ENCODE assay signal across 8 cellular contexts in the genomic region with DNA sequence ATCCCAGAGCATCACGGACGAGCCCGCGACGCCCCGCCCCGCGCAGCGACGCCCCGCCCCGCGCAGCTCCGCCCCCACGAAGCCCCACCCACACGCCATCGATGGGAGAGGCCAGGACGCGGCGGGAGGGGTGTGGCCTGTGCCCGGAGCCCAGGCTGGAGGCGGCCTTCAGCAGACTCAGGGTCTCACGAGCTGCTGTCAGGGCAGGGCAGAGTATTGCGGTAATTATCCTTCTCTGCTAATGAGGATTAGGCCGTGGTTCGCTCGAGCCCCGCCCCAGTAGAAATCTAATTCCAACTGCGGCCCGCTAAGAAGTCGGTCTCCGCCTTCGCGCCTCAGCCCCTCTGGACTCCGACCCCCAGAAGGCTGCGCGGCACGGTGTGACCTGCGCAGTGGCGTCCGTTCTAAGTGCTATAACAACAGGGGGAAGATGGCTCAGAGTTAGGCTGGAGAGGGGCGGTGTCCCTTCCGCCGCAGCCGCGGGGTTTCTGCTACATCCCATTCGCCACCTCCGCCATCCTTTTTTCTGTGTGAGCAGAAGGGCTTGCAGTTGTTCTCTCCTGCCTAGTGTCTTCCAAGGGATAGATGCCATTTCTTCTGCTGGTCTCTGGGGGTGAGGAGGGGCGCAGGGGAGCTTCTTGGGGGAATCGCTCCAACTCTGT. TPM values are rescaled to one million over a fixed set of nuclear protein-coding genes. Genes with fewer than 3 reads are reported as not detected.
DNase-seq lines count a peak whose midpoint lies in the region; ATAC-seq and TF ChIP-seq lines count a peak whose summit lies in the region.

No MANE protein-coding gene starts in this region.

- peaks cover 0 to 22% (median 11%) of the 10 kb centered on the region in 4 donors for H3K4me1 ChIP-seq in right lobe of liver

- H3K4me3 ChIP-seq in right lobe of liver: peak overlapping the region; percentile 78 to 91 (median 89)

- H3K4me1 Mint-ChIP-seq in CD14-positive monocyte: peaks cover 34% of the 10 kb centered on the region

- peak; percentile 97 for ATAC-seq in GM19395 (IDR thresholded peaks at IDR 0.05; ENCODE audit: unreplicated experiment)
- ATAC-seq in HG03558 (IDR thresholded peaks at IDR 0.05; ENCODE audit: extremely low read depth, unreplicated experiment): peak; percentile 86
- peak; percentile 98 to 99 (median 98) for ATAC-seq in right lobe of liver

- intact Hi-C loops in CD14-positive monocyte (cut with micrococcal nuclease) (loop anchor here (2.0 to 10.0 kb wide), 5 partner anchors 44 to 568 kb away; partner anchors contain the start of genes BBS9 (in 2 of the 2), KBTBD2 (in 2 of the 2), AVL9 (in 1 of the 2) and LSM5 (in 1 of the 2)), right lobe of liver (cut with DNase I) (no loop called here)

- TF ChIP-seq POLR2A in right lobe of liver (IDR thresholded peaks at IDR 0.05): peak; percentile 25

- TF ChIP-seq CTCF in CD14-positive monocyte (IDR thresholded peaks at IDR 0.05) (no peak), right lobe of liver (IDR thresholded peaks at IDR 0.05) (no peak)

- no peaks in the 10 kb centered on the region for H3K27me3 ChIP-seq in right lobe of liver

- H3K9me3 Mint-ChIP-seq in CD14-positive monocyte: peaks cover 4 to 14% (median 9%) of the 10 kb centered on the region in 7 donors

- 3% methylated on average over 24 of the region's 50 CpGs for WGBS in right lobe of liver (ENCODE audit: insufficient coverage, low coverage, low lambda C conversion rate, missing lambda C conversion rate)

- peak overlapping the region; percentile 83 to 87 (median 85) for H3K27ac ChIP-seq in right lobe of liver

- peak overlapping the region; percentile 88 to 92 for H3K4me3 Mint-ChIP-seq in CD14-positive monocyte

- H3K9me3 ChIP-seq in right lobe of liver: no peaks in the 10 kb centered on the region

- H3K36me3 Mint-ChIP-seq in CD14-positive monocyte: peaks cover 5 to 6% of the 10 kb centered on the region in 2 donors

- peak overlapping the region; percentile 84 to 94 (median 93) for H3K27ac Mint-ChIP-seq in CD14-positive monocyte

- DNase-seq in CD14-positive monocyte (ENCODE audit: low spot score) (peak; percentile 88), NCI-H748 (lab: John Stamatoyannopoulos, UW; ENCODE audit: unreplicated experiment) (peak; percentile 97), dermis microvascular lymphatic vessel endothelial cell (ENCODE audit: low read depth in 2 of 2) (peak; percentile 81 to 94), right lobe of liver (peak; percentile 96 to 97 (median 97))
- peak; percentile 87 to 88 for DNase-seq in activated CD4-positive, alpha-beta T cell treated with anti-CD3 and anti-CD28 coated beads, Interleukin-2, amount 50 U/mL, for 4 hours
- peak; percentile 91 for DNase-seq in stimulated activated CD4-positive, alpha-beta T cell treated with anti-CD3 and anti-CD28 coated beads, Interleukin-4, amount 100 ng/mL, for 24 hours

- H3K36me3 ChIP-seq in right lobe of liver: no peaks in the 10 kb centered on the region

- H3K27me3 Mint-ChIP-seq in CD14-positive monocyte (ENCODE audit: low read depth in 3 of 3): peaks cover 0 to 1% (median 1%) of the 10 kb centered on the region in 3 donors

RNA-seq across cellular contexts. Expression of gene NT5C3A, which starts 0.3 kb away (rescaled TPM):
- polyA plus RNA-seq in CD14-positive monocyte: 10 to 100 TPM; 29.5 to 37.7 TPM
- total RNA-seq in dermis microvascular lymphatic vessel endothelial cell: 17.8 and 18.2 TPM in 2 replicates
- 10 to 100 TPM in 3 of 6 experiments, 1 to 10 TPM in 3; 7.7 to 26.7 (median 11.0) TPM for total RNA-seq in right lobe of liver

RNA-seq across cellular contexts. Expression of gene RP9, which starts 46.3 kb away (rescaled TPM):
- polyA plus RNA-seq in CD14-positive monocyte: 1 to 10 TPM; 6.5 to 8.7 TPM
- total RNA-seq in dermis microvascular lymphatic vessel endothelial cell: 8.1 and 8.2 TPM in 2 replicates
- total RNA-seq in right lobe of liver: 1 to 10 TPM; 3.4 to 5.8 (median 4.8) TPM

Comparison
In these comparisons a context has a peak if more than half of its experiments do, and no peak if none do; other contexts are left out.
1. Peak in every context shown above with its lines: DNase-seq, ATAC-seq, H3K4me3 ChIP-seq and H3K27ac ChIP-seq.
2. intact Hi-C loops: an anchor here in CD14-positive monocyte (2.0 to 10.0 kb wide); none called in right lobe of liver.